In the genomic region with DNA sequence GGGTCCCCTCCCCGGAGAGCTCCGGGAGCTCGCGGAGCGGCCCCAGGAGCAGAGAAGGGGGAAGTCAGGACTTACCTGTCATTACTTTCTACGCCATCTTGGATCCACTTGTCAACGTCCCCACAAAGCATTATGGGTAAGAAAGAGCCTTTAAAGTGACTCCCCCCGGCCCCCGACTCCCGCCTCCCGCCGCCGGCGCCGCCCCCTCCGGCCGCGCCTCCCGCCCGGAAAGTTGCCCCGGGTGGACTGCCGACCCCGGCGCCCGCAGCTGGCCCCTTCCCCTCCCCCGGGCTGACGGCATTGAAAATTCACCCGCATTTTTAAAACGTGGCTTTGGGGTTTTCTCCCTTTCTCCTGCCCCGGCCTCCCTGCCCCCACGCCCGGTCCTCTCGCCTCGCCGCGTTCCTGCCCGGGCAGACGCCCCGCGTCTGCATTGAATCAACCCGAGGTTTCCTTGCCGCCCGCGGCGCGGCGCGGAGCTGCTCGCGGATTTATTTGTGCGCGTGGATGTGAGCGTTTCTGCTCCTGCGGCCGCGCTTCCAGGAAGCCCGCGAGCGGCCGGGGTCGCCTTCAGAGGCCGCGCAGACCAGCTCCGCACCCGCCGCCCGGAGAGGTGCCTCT, we compare ENCODE assay signal across 8 cellular contexts. TPM values are rescaled to one million over a fixed set of nuclear protein-coding genes. Genes with fewer than 3 reads are reported as not detected.
DNase-seq lines count a peak whose midpoint lies in the region; ATAC-seq and TF ChIP-seq lines count a peak whose summit lies in the region.

A gene with protein sequence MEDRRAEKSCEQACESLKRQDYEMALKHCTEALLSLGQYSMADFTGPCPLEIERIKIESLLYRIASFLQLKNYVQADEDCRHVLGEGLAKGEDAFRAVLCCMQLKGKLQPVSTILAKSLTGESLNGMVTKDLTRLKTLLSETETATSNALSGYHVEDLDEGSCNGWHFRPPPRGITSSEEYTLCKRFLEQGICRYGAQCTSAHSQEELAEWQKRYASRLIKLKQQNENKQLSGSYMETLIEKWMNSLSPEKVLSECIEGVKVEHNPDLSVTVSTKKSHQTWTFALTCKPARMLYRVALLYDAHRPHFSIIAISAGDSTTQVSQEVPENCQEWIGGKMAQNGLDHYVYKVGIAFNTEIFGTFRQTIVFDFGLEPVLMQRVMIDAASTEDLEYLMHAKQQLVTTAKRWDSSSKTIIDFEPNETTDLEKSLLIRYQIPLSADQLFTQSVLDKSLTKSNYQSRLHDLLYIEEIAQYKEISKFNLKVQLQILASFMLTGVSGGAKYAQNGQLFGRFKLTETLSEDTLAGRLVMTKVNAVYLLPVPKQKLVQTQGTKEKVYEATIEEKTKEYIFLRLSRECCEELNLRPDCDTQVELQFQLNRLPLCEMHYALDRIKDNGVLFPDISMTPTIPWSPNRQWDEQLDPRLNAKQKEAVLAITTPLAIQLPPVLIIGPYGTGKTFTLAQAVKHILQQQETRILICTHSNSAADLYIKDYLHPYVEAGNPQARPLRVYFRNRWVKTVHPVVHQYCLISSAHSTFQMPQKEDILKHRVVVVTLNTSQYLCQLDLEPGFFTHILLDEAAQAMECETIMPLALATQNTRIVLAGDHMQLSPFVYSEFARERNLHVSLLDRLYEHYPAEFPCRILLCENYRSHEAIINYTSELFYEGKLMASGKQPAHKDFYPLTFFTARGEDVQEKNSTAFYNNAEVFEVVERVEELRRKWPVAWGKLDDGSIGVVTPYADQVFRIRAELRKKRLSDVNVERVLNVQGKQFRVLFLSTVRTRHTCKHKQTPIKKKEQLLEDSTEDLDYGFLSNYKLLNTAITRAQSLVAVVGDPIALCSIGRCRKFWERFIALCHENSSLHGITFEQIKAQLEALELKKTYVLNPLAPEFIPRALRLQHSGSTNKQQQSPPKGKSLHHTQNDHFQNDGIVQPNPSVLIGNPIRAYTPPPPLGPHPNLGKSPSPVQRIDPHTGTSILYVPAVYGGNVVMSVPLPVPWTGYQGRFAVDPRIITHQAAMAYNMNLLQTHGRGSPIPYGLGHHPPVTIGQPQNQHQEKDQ (N-terminal part only) (minus strand): TSS at position 124 of the 621 bp plus-strand sequence. CDS start 26,392 bp downstream, outside the sequence.

- H3K4me1 ChIP-seq in suprapubic skin: peaks cover 40% of the 10 kb centered on the region

- WGBS in suprapubic skin: under 1% methylated on average over 45 of the region's 67 CpGs

- peak within 1 kb of the TSS; percentile 92 for H3K4me3 Mint-ChIP-seq in activated naive CD4-positive, alpha-beta T cell treated with anti-CD3 and anti-CD28 coated beads, Interleukin-2, amount 10 ng/mL, durations not matched to agents 7 days and 5 days

- H3K36me3 ChIP-seq in suprapubic skin: no peaks in the 10 kb centered on the region

- peak; percentile 77 for ATAC-seq in SK-N-SH treated with all-trans-retinoic acid at 6 μM for 48 hours

- TF ChIP-seq POLR2A in suprapubic skin (IDR thresholded peaks at IDR 0.05): no peak

- peak within 1 kb of the TSS; percentile 94 for H3K4me3 ChIP-seq in suprapubic skin

- DNase-seq in DMS53 (lab: John Stamatoyannopoulos, UW) (peak; percentile 91), HCEC 1CT (peak; percentile 82), NCI-H1092 (lab: John Stamatoyannopoulos, UW) (peak; percentile 65), glomerular endothelial cell (ENCODE audit: extremely low read depth, low read depth, low spot score) (no peak), occipital lobe (lab: John Stamatoyannopoulos, UW) (peak; percentile 33), suprapubic skin (ENCODE audit: low spot score in 2 of 2) (peak; percentile 81 to 85)
- peak; percentile 84 for DNase-seq in activated naive CD4-positive, alpha-beta T cell treated with anti-CD3 and anti-CD28 coated beads, Interleukin-2, amount 10 ng/mL, durations not matched to agents 7 days and 5 days

- H3K27ac Mint-ChIP-seq in activated naive CD4-positive, alpha-beta T cell treated with anti-CD3 and anti-CD28 coated beads, Interleukin-2, amount 10 ng/mL, durations not matched to agents 7 days and 5 days: peak within 1 kb of the TSS; percentile 89

- CTCF ChIA-PET in activated naive CD4-positive, alpha-beta T cell treated with anti-CD3 and anti-CD28 coated beads, Interleukin-2, amount 10 ng/mL, durations not matched to agents 7 days and 5 days (lab: Charles Lee): interaction anchor here (0.9 kb wide), 1 partner anchor 28 kb away, joined by 4 read pairs; no protein-coding TSS in a partner anchor

- TF ChIP-seq CTCF in suprapubic skin (IDR thresholded peaks at IDR 0.05): no peak

- no peaks in the 10 kb centered on the region for H3K9me3 Mint-ChIP-seq in activated naive CD4-positive, alpha-beta T cell treated with anti-CD3 and anti-CD28 coated beads, Interleukin-2, amount 10 ng/mL, durations not matched to agents 7 days and 5 days

- no peaks in the 10 kb centered on the region for H3K9me3 ChIP-seq in suprapubic skin

- H3K27me3 ChIP-seq in suprapubic skin: no peaks in the 10 kb centered on the region

- H3K27me3 Mint-ChIP-seq in activated naive CD4-positive, alpha-beta T cell treated with anti-CD3 and anti-CD28 coated beads, Interleukin-2, amount 10 ng/mL, durations not matched to agents 7 days and 5 days: peaks cover 21% of the 10 kb centered on the region

- peaks cover 50% of the 10 kb centered on the region for H3K4me1 Mint-ChIP-seq in activated naive CD4-positive, alpha-beta T cell treated with anti-CD3 and anti-CD28 coated beads, Interleukin-2, amount 10 ng/mL, durations not matched to agents 7 days and 5 days

- H3K36me3 Mint-ChIP-seq in activated naive CD4-positive, alpha-beta T cell treated with anti-CD3 and anti-CD28 coated beads, Interleukin-2, amount 10 ng/mL, durations not matched to agents 7 days and 5 days: peaks cover 28% of the 10 kb centered on the region

- TF ChIP-seq EP300 in suprapubic skin (IDR thresholded peaks at IDR 0.05): no peak

- peak within 1 kb of the TSS; percentile 88 for H3K27ac ChIP-seq in suprapubic skin

TF ChIP-seq in SK-N-SH treated with all-trans-retinoic acid at 6 μM for 48 hours, 23 proteins besides CTCF, POLR2A, EP300 and RAD21:
- TF ChIP-seq BACH2 (CRISPR knock-in tag; IDR thresholded peaks at IDR 0.05; ENCODE audit: borderline replicate concordance) (no peak), CSDC2 (CRISPR knock-in tag; IDR thresholded peaks at IDR 0.05) (no peak), ARNTL (CRISPR knock-in tag; IDR thresholded peaks at IDR 0.05; ENCODE audit: borderline replicate concordance, low read depth) (no peak), GLIS3 (CRISPR knock-in tag; IDR thresholded peaks at IDR 0.05) (no peak), ESRRG (CRISPR knock-in tag; IDR thresholded peaks at IDR 0.05) (no peak), ZNF70 (CRISPR knock-in tag; IDR thresholded peaks at IDR 0.05) (no peak), ZC3H10 (CRISPR knock-in tag; IDR thresholded peaks at IDR 0.05) (no peak)

RNA-seq across cellular contexts. Expression of the gene that starts here (rescaled TPM):
- total RNA-seq in glomerular endothelial cell (34.5 and 44.0 TPM in 2 replicates), occipital lobe (58.0 TPM), suprapubic skin (10 to 100 TPM; 30.9 to 88.5 (median 36.7) TPM)
